In genomic region chr18:34729264-34729663, GRCh38 we compare ENCODE assay signal across 8 cellular contexts. TPM values are rescaled to one million over a fixed set of nuclear protein-coding genes. Genes with fewer than 3 reads are reported as not detected.
DNase-seq lines count a peak whose midpoint lies in the region; ATAC-seq and TF ChIP-seq lines count a peak whose summit lies in the region.

No MANE protein-coding gene starts in this region.

- H3K9ac ChIP-seq in smooth muscle cell (ENCODE audit: low read depth): no peak overlapping the region

- no peak overlapping the region for H2AFZ ChIP-seq in smooth muscle cell (ENCODE audit: low read depth)

- no peak for ATAC-seq in HG03196 (IDR thresholded peaks at IDR 0.05; ENCODE audit: unreplicated experiment)

- no peaks in the 10 kb centered on the region for H3K27me3 ChIP-seq in smooth muscle cell (ENCODE audit: low read depth)

- no peaks in the 10 kb centered on the region for H4K20me1 ChIP-seq in smooth muscle cell (ENCODE audit: low read depth)

- peak; percentile 42 for TF ChIP-seq CTCF in GM10266 (IDR thresholded peaks at IDR 0.05; ENCODE audit: control insufficient read depth, insufficient read depth, low read depth, missing control alignments)
- TF ChIP-seq CTCF in fibroblast of villous mesenchyme (IDR thresholded peaks at IDR 0.05; ENCODE audit: insufficient read depth, low read depth, low read length): peak; percentile 71
- peak; percentile 68 for TF ChIP-seq CTCF in smooth muscle cell (IDR thresholded peaks at IDR 0.05; ENCODE audit: borderline replicate concordance, insufficient read depth, poor library complexity, severe bottlenecking)

- H3K27ac ChIP-seq in smooth muscle cell (ENCODE audit: low read depth): no peak overlapping the region

- H3K4me1 ChIP-seq in smooth muscle cell (ENCODE audit: low read depth): no peaks in the 10 kb centered on the region

- no peak overlapping the region for H3K4me2 ChIP-seq in smooth muscle cell

- WGBS in smooth muscle cell (ENCODE audit: low lambda C conversion rate): 27% methylated on average over 2 of the region's 2 CpGs

- DNase-seq in GM10266 (ENCODE audit: extremely low spot score) (peak; percentile 14), HEK293T (ENCODE audit: extremely low spot score) (peak; percentile 75), OCI-M1 (lab: John Stamatoyannopoulos, UW) (peak; percentile 59), fibroblast of villous mesenchyme (ENCODE audit: low read depth) (peak; percentile 45), smooth muscle cell (lab: John Stamatoyannopoulos, UW; ENCODE audit: unreplicated experiment) (no peak)
- no peak for DNase-seq in activated CD4-positive, alpha-beta T cell treated with anti-CD3 and anti-CD28 coated beads for 4 hours
- no peak for DNase-seq in activated CD4-positive, alpha-beta T cell treated with anti-CD3 and anti-CD28 coated beads for 48 hours

- CTCF ChIA-PET in HEK293T (lab: Yijun Ruan, JAX): interaction anchor here (0.7 to 3.0 kb wide), 11 partner anchors 9 to 895 kb away, joined by 3 to 22 read pairs (median 3); partner anchors contain the start of gene DTNA

- H3K9me3 ChIP-seq in smooth muscle cell (replicated peaks; ENCODE audit: low read depth): no peaks in the 10 kb centered on the region

- no peaks in the 10 kb centered on the region for H3F3A ChIP-seq in smooth muscle cell (ENCODE audit: low read depth)

- no peaks in the 10 kb centered on the region for H3K36me3 ChIP-seq in smooth muscle cell (ENCODE audit: low read depth)

- no peak overlapping the region for H3K4me3 ChIP-seq in fibroblast of villous mesenchyme (ENCODE audit: low read depth, low read length)
- no peak overlapping the region for H3K4me3 ChIP-seq in smooth muscle cell

- H3K79me2 ChIP-seq in smooth muscle cell (ENCODE audit: low read depth): no peaks in the 10 kb centered on the region

- POLR2A ChIA-PET in HEK293T (lab: Yijun Ruan, JAX): interaction anchor here (0.5 kb wide), 1 partner anchor 508 kb away, joined by 3 read pairs; no protein-coding TSS in a partner anchor

TF ChIP-seq in HEK293T, 16 proteins besides CTCF, POLR2A, EP300 and RAD21:
- no peak for TF ChIP-seq FOXM1 (IDR thresholded peaks at IDR 0.05; ENCODE audit: borderline replicate concordance)
- TF ChIP-seq TARDBP (IDR thresholded peaks at IDR 0.05): no peak
- no peak for TF ChIP-seq NFRKB (IDR thresholded peaks at IDR 0.05)
- no peak for TF ChIP-seq SUZ12 (IDR thresholded peaks at IDR 0.05)
- TF ChIP-seq ARNT (IDR thresholded peaks at IDR 0.05): no peak

RNA-seq across cellular contexts. Expression of gene DTNA, which starts 19.2 kb away (rescaled TPM):
- 6.8 and 18.1 TPM in 2 replicates for total RNA-seq in fibroblast of villous mesenchyme
- total RNA-seq in smooth muscle cell: 3.1 and 9.9 TPM in 2 replicates
- 1.3 and 3.0 TPM in 2 replicates for polyA plus RNA-seq in smooth muscle cell

Comparison
In these comparisons a context has a peak if more than half of its experiments do, and no peak if none do; other contexts are left out.
1. DNase-seq: peak in GM10266 (single experiment), HEK293T (single experiment), OCI-M1 (single experiment) and fibroblast of villous mesenchyme (single experiment); none in smooth muscle cell (single experiment), activated CD4-positive, alpha-beta T cell treated with anti-CD3 and anti-CD28 coated beads for 4 hours (0 of 2) and activated CD4-positive, alpha-beta T cell treated with anti-CD3 and anti-CD28 coated beads for 48 hours (single experiment).
2. Peak in every context shown above with its lines, with median percentiles within 50 percentile points of each other: CTCF ChIP-seq.